Comparison of ENCODE assay signal across 14 cellular contexts in the genomic region with DNA sequence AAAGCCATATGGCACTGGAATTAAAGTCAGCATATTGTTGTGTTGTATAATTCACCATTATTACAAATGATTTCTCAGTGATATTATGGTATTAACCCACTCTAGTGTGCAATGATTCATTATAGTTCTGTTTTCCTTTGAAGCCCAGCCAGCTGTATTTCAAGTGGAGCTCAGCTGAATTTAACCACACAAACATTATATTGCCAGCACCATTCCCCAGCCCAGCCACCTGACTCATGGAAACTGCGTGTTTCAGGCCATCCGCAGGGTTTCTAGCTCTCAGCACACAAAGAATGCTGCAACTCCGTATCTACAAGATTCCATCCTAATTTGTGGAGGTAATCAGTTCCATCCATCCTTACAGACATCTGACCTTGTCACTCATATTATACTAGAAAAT.
A peak's percentile ranks its signal among the peaks of the same experiment; 100 is the strongest.
DNase-seq lines count a peak whose midpoint lies in the region; ATAC-seq, FAIRE-seq and TF ChIP-seq lines count a peak whose summit lies in the region.
"Had no signal": no experiment of that assay in that cellular context is flagged by ENCODE, and none has a peak within 500 bp of the region (broad histone marks: within the 10 kb centered on the region; RNA-seq: fewer than 3 reads in every experiment).

No MANE protein-coding gene starts in this region.

- WGBS in stomach, 5 donors, result 64 to 78% (median 76%) methylated on average over 3 of the region's 3 CpGs

- H3K4me1 Mint-ChIP-seq in MCF 10A (ENCODE audit: insufficient read depth, unreplicated experiment), result peaks cover 5% of the 10 kb centered on the region

- no peaks in the 10 kb centered on the region for H3K36me3 ChIP-seq in breast epithelium
- no peaks in the 10 kb centered on the region for H3K36me3 ChIP-seq in bronchial epithelial cell (ENCODE audit: control insufficient read depth, insufficient read depth, low read length)
- H3K36me3 ChIP-seq in stomach, result no peaks in the 10 kb centered on the region

- no peak for FAIRE-seq in bronchial epithelial cell (lab: Jason Lieb, UNC)
- FAIRE-seq: GM18507, K562 had no signal

- POLR2A ChIA-PET in MCF 10A (lab: Yijun Ruan, JAX), result no interaction called here

- H3K27ac Mint-ChIP-seq in MCF 10A (ENCODE audit: low read depth, unreplicated experiment), result no peak overlapping the region
- H3K27ac Mint-ChIP-seq: type B pancreatic cell had no signal

- no peaks in the 10 kb centered on the region for H3K4me1 ChIP-seq in breast epithelium
- H3K4me1 ChIP-seq in stomach, result no peaks in the 10 kb centered on the region

- H3K4me3 ChIP-seq in breast epithelium (no peak overlapping the region), bronchial epithelial cell (ENCODE audit: low read depth, low read length) (no peak overlapping the region), stomach (no peak overlapping the region)
- H3K4me3 ChIP-seq: K562 had no signal

- H3K4me3 Mint-ChIP-seq in MCF 10A (ENCODE audit: unreplicated experiment), result no peak overlapping the region
- H3K4me3 Mint-ChIP-seq: nephron, type B pancreatic cell had no signal

- no peak for ATAC-seq in GM18502 (IDR thresholded peaks at IDR 0.05; ENCODE audit: poor library complexity, unreplicated experiment)
- no peak for ATAC-seq in HG03442 (IDR thresholded peaks at IDR 0.05; ENCODE audit: unreplicated experiment)
- ATAC-seq: K562, left cardiac atrium had no signal

- no peaks in the 10 kb centered on the region for H3K9me3 Mint-ChIP-seq in MCF 10A (ENCODE audit: unreplicated experiment)
- H3K9me3 Mint-ChIP-seq: nephron, type B pancreatic cell had no signal

- no peaks in the 10 kb centered on the region for H3K9me3 ChIP-seq in breast epithelium
- no peaks in the 10 kb centered on the region for H3K9me3 ChIP-seq in stomach

- DNase-seq in MCF 10A (ENCODE audit: unreplicated experiment) (peak; percentile 41), breast epithelium (ENCODE audit: low spot score in 2 of 2) (no peak), NCI-H446 treated with DMSO at 0.1 percent for 48 hours (lab: John Stamatoyannopoulos, UW) (peak; percentile 76), bronchial epithelial cell (ENCODE audit: low read depth) (peak; percentile 23), stomach (no peak), cortex of kidney (lab: John Stamatoyannopoulos, UW) (no peak)
- DNase-seq: activated CD4-positive, alpha-beta T cell treated with anti-CD3 and anti-CD28 coated beads, Interleukin-2, amount 50 U/mL, for 48 hours; left cardiac atrium had no signal

- H3K27me3 Mint-ChIP-seq in MCF 10A (ENCODE audit: insufficient read depth, unreplicated experiment), result no peaks in the 10 kb centered on the region
- H3K27me3 Mint-ChIP-seq: type B pancreatic cell had no signal

- no TSS peak for BruUV-seq in MCF 10A (replicated peaks; lab: Mats Ljungman, UMichigan)

- TF ChIP-seq CTCF in MCF 10A (IDR thresholded peaks at IDR 0.05; ENCODE audit: unreplicated experiment), result no peak
- TF ChIP-seq CTCF in breast epithelium (IDR thresholded peaks at IDR 0.05), result no peak
- no peak for TF ChIP-seq CTCF in bronchial epithelial cell (IDR thresholded peaks at IDR 0.05; ENCODE audit: insufficient read depth, low read length, severe bottlenecking)
- no peak for TF ChIP-seq CTCF in stomach (IDR thresholded peaks at IDR 0.05)

- no peak for TF ChIP-seq POLR2A in breast epithelium (IDR thresholded peaks at IDR 0.05)
- no peak for TF ChIP-seq POLR2A in stomach (IDR thresholded peaks at IDR 0.05)

- CTCF ChIA-PET in MCF 10A (lab: Yijun Ruan, JAX), result no interaction called here

- TF ChIP-seq EP300 in stomach (IDR thresholded peaks at IDR 0.05), result no peak

- H3K27ac ChIP-seq in breast epithelium, result no peak overlapping the region
- H3K27ac ChIP-seq in stomach, result no peak overlapping the region

- no peaks in the 10 kb centered on the region for H3K27me3 ChIP-seq in breast epithelium
- H3K27me3 ChIP-seq in bronchial epithelial cell (ENCODE audit: control insufficient read depth, insufficient read depth, low read length), result no peaks in the 10 kb centered on the region
- no peaks in the 10 kb centered on the region for H3K27me3 ChIP-seq in stomach

- intact Hi-C loops in MCF 10A (cut with micrococcal nuclease), result no loop called here
- intact Hi-C loops in breast epithelium (cut with DNase I; ENCODE audit: low total_unique reads), result no loop called here
- intact Hi-C loops in stomach (cut with DNase I; ENCODE audit: low total_unique reads), result no loop called here

- no peaks in the 10 kb centered on the region for H3K36me3 Mint-ChIP-seq in MCF 10A (ENCODE audit: insufficient read depth, unreplicated experiment)
- H3K36me3 Mint-ChIP-seq: type B pancreatic cell had no signal

Comparison
In these comparisons a context has a peak if more than half of its experiments do, and no peak if none do; other contexts are left out.
1. DNase-seq: peak in MCF 10A (single experiment), NCI-H446 treated with DMSO at 0.1 percent for 48 hours (single experiment) and bronchial epithelial cell (single experiment); none in breast epithelium (0 of 2), stomach (single experiment) and cortex of kidney (single experiment).